In genomic region chr5:11608530-11608929, GRCh38 we compare ENCODE assay signal across 6 cellular contexts.
"Had no signal": no experiment of that assay in that cellular context is flagged by ENCODE, and none has a peak within 500 bp of the region (broad histone marks: within the 10 kb centered on the region; RNA-seq: fewer than 3 reads in every experiment).

No MANE protein-coding gene starts in this region.

- H3K4me2 ChIP-seq: GM23338 had no signal

- H3K27ac Mint-ChIP-seq: GM23338, H9, IgD-negative memory B cell had no signal

- H2AFZ ChIP-seq: GM23338 had no signal

- H3K9me3 Mint-ChIP-seq: GM23338, H9 had no signal

- H3K4me1 Mint-ChIP-seq: GM23338, IgD-negative memory B cell had no signal

- DNase-seq: H9, HCEC 1CT, KBM-7 had no signal

- ATAC-seq: GM23338, HepG2 had no signal

- H3K4me3 ChIP-seq: GM23338 had no signal

- H3K27me3 Mint-ChIP-seq: IgD-negative memory B cell had no signal

- H3K4me3 Mint-ChIP-seq: GM23338, H9, IgD-negative memory B cell had no signal

- H3K36me3 Mint-ChIP-seq: IgD-negative memory B cell had no signal
